8 cellular contexts compared by ENCODE assay signal in the genomic region with DNA sequence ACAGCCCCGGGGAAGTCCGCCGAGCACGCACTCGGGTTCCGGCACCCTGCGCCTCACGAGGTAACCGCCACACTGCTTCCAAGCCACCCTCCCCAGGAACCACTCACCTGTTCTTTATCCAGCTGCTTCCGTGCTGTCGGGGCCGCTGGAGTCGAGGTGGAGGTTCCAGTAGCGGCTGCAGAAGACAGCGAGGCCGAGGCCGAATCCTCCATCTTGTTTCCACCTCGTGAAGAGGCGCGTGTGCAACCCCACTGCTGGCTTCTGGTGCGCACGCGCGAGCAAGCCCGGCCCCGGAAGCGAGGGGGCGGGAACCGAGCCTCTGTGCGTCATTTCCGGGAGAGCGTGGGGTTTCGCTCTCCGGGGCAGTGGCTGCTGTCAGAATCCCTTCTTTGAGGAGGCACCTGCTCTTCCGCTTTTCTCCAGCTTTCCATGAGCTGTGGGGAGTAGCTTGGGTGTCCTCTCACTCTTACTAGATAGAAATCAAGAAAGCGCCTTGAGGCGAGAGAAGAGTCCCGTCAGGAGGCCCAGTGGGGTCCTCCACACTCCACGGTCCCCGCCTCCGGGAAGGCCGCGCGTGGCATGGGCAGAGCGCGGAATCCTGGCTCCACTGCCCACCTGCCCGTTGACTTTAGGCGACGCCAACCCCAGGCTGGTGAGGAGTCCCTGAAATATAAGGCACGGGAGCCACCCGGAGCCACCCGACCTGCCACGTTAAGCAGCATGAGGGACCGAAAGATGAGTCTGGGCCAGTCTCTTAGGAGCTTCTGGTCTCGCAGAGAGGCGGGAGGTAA. TPM values are rescaled to one million over a fixed set of nuclear protein-coding genes. Genes with fewer than 3 reads are reported as not detected.
DNase-seq lines count a peak whose midpoint lies in the region; ATAC-seq and TF ChIP-seq lines count a peak whose summit lies in the region.

Gene RSL1D1, minus strand, starts transcription at position 242 of the 791 bp plus-strand sequence. Its CDS starts 30 bp downstream, at position 212.

- CTCF ChIA-PET in BJ (lab: Yijun Ruan, JAX) = no interaction called here
- CTCF ChIA-PET in activated CD4-positive, alpha-beta T cell treated with anti-CD3 and anti-CD28 coated beads for 36 hours (lab: Charles Lee) = interaction anchor here (0.6 to 2.9 kb wide), 7 partner anchors 11 to 269 kb away, joined by 3 to 10 read pairs (median 3); partner anchors contain the start of gene ZC3H7A

- H3K9me3 Mint-ChIP-seq in activated CD4-positive, alpha-beta T cell treated with anti-CD3 and anti-CD28 coated beads for 36 hours (ENCODE audit: low read depth) = no peaks in the 10 kb centered on the region

- peak within 1 kb of the TSS; percentile 99 for H3K4me3 Mint-ChIP-seq in activated CD4-positive, alpha-beta T cell treated with anti-CD3 and anti-CD28 coated beads for 36 hours

- DNase-seq in BJ (ENCODE audit: low read depth) = peak; percentile 51
- DNase-seq in GM19240 (ENCODE audit: insufficient read length, low spot score) = peak; percentile 87
- DNase-seq in NCI-H524 (lab: John Stamatoyannopoulos, UW) = peak; percentile 93
- peak; percentile 96 for DNase-seq in activated CD4-positive, alpha-beta T cell treated with anti-CD3 and anti-CD28 coated beads for 36 hours
- DNase-seq in choroid plexus epithelial cell (ENCODE audit: low read depth) = peak; percentile 95
- DNase-seq in stimulated activated CD4-positive, alpha-beta T cell treated with anti-CD3 and anti-CD28 coated beads, Interleukin-1b, Interleukin-23, amount 100 ng/mL, for 24 hours (ENCODE audit: low read depth in 4 of 4, low spot score in 1 of 4) = peak; percentile 82 to 86 (median 84)

- POLR2A ChIA-PET in BJ (lab: Charles Lee) = interaction anchor here (0.7 kb wide), 1 partner anchor 53 kb away, joined by 3 read pairs; no protein-coding TSS in a partner anchor
- POLR2A ChIA-PET in activated CD4-positive, alpha-beta T cell treated with anti-CD3 and anti-CD28 coated beads for 36 hours (lab: Charles Lee) = interaction anchor here (0.6 to 1.4 kb wide), 5 partner anchors 54 to 440 kb away, joined by 3 to 4 read pairs (median 3); partner anchors contain the start of gene TXNDC11

- no peak for TF ChIP-seq CTCF in BJ (IDR thresholded peaks at IDR 0.05; ENCODE audit: insufficient read depth, low read depth, low read length)
- no peak for TF ChIP-seq CTCF in choroid plexus epithelial cell (conservative IDR thresholded peaks at IDR 0.05; ENCODE audit: low read depth, low read length)

- peak within 1 kb of the TSS; percentile 86 for H3K27ac ChIP-seq in layer of hippocampus (ENCODE audit: low read depth, low read length)

- peak; percentile 76 for ATAC-seq in HG03457 (IDR thresholded peaks at IDR 0.05; ENCODE audit: unreplicated experiment)
- peak; percentile 85 for ATAC-seq in activated CD4-positive, alpha-beta T cell treated with anti-CD3 and anti-CD28 coated beads for 36 hours

- H3K36me3 ChIP-seq in BJ (ENCODE audit: control insufficient read depth, insufficient read depth, low read length) = peaks cover 7% of the 10 kb centered on the region

- peaks cover 52% of the 10 kb centered on the region for H3K4me1 Mint-ChIP-seq in activated CD4-positive, alpha-beta T cell treated with anti-CD3 and anti-CD28 coated beads for 36 hours

- H3K27ac Mint-ChIP-seq in activated CD4-positive, alpha-beta T cell treated with anti-CD3 and anti-CD28 coated beads for 36 hours = peak within 1 kb of the TSS; percentile 96

- intact Hi-C loops in activated CD4-positive, alpha-beta T cell treated with anti-CD3 and anti-CD28 coated beads for 36 hours (cut with DNase I, micrococcal nuclease) = loop anchor here (1.0 to 5.0 kb wide), 13 partner anchors 54 to 951 kb away; partner anchors contain the start of genes TXNDC11 (in 2 of the 2), ZC3H7A (in 2 of the 2), CLEC16A (in 1 of the 2) and CPPED1 (in 1 of the 2)

- peak within 1 kb of the TSS; percentile 89 for H3K4me3 ChIP-seq in BJ (ENCODE audit: low read depth, low read length)
- H3K4me3 ChIP-seq in choroid plexus epithelial cell (ENCODE audit: low read depth, low read length) = peak within 1 kb of the TSS; percentile 100

- H3K27me3 ChIP-seq in BJ (ENCODE audit: control insufficient read depth, insufficient read depth, low read length) = no peaks in the 10 kb centered on the region
- H3K27me3 ChIP-seq in layer of hippocampus (ENCODE audit: control insufficient read depth, insufficient read depth, low read length) = no peaks in the 10 kb centered on the region

- H3K36me3 Mint-ChIP-seq in activated CD4-positive, alpha-beta T cell treated with anti-CD3 and anti-CD28 coated beads for 36 hours (ENCODE audit: low read depth) = peaks cover 62% of the 10 kb centered on the region

- H3K27me3 Mint-ChIP-seq in activated CD4-positive, alpha-beta T cell treated with anti-CD3 and anti-CD28 coated beads for 36 hours = no peaks in the 10 kb centered on the region

RNA-seq across cellular contexts. Expression of gene RSL1D1, which starts in this region (rescaled TPM):
- 36.4 and 82.8 TPM in 2 replicates for polyA plus RNA-seq in BJ (2011; rRNA removed)
- polyA minus RNA-seq in BJ (2011; rRNA and poly(A)+ RNA removed) = 21.4 and 21.6 TPM in 2 replicates
- total RNA-seq in activated CD4-positive, alpha-beta T cell treated with anti-CD3 and anti-CD28 coated beads for 36 hours = 100 to 1,000 TPM; 369 to 466 TPM

Comparison
In these comparisons a context has a peak if more than half of its experiments do, and no peak if none do; other contexts are left out.
1. Peak in every context shown above with its lines: DNase-seq, ATAC-seq, H3K4me3 ChIP-seq and H3K27ac ChIP-seq.